29 cellular contexts compared by ENCODE assay signal in genomic region chr2:63893163-63893562, GRCh38. TPM values are rescaled to one million over a fixed set of nuclear protein-coding genes. Genes with fewer than 3 reads are reported as not detected.
DNase-seq lines count a peak whose midpoint lies in the region; ATAC-seq, FAIRE-seq and TF ChIP-seq lines count a peak whose summit lies in the region.
"Had no signal": no experiment of that assay in that cellular context is flagged by ENCODE, and none has a peak within 500 bp of the region (broad histone marks: within the 10 kb centered on the region; RNA-seq: fewer than 3 reads in every experiment).

No MANE protein-coding gene starts in this region.

- no peak for TF ChIP-seq RAD21 in H1 (IDR thresholded peaks at IDR 0.05 in 1 of 2, conservative IDR thresholded peaks at IDR 0.05 in 1 of 2; ENCODE audit: low read depth in 2 of 2, low read length in 2 of 2)

- TF ChIP-seq POLR2A in H1 (IDR thresholded peaks at IDR 0.05; ENCODE audit: control extremely low read depth in 1 of 2, low read depth in 2 of 2, low read length in 2 of 2) (peak in 1 of 2 experiments; percentile 57; a peak in 1 of 3 replicates), esophagus muscularis mucosa (IDR thresholded peaks at IDR 0.05; ENCODE audit: low read depth) (no peak)

- no peaks in the 10 kb centered on the region for H3K9me3 Mint-ChIP-seq in activated T-cell treated with anti-CD3 and anti-CD28 coated beads, Interleukin-2, amount 50 U/mL, for 72 hours
- H3K9me3 Mint-ChIP-seq in activated T-cell treated with anti-CD3 and anti-CD28 coated beads, Interleukin-2, amount 50 U/mL, for 4 hours, result no peaks in the 10 kb centered on the region
- H3K9me3 Mint-ChIP-seq in natural killer cell, result no peaks in the 10 kb centered on the region
- H3K9me3 Mint-ChIP-seq: natural killer cell treated with Interleukin-12 subunit alpha and Interleukin-12 subunit beta and Interleukin-15 and Interleukin-18, amount 100 ng/mL, for 72 hours had no signal

- H3K4me2 ChIP-seq in PC-3 (ENCODE audit: low read length) (no peak overlapping the region), H1 (ENCODE audit: insufficient read depth in 1 of 2, low read depth in 2 of 2, low read length in 2 of 2) (no peak overlapping the region), smooth muscle cell (no peak overlapping the region)
- H3K4me2 ChIP-seq: SK-N-SH had no signal

- no peak overlapping the region for H3K4me3 ChIP-seq in PC-3 (ENCODE audit: low read length)
- no peak overlapping the region for H3K4me3 ChIP-seq in H1 (ENCODE audit: extremely low read depth in 1 of 4, insufficient read depth in 2 of 4, low read depth in 3 of 4, low read length in 4 of 4)
- no peak overlapping the region for H3K4me3 ChIP-seq in smooth muscle cell
- H3K4me3 ChIP-seq in esophagus muscularis mucosa, result no peak overlapping the region
- H3K4me3 ChIP-seq: ascending aorta, HAP-1, transverse colon had no signal

- no peak overlapping the region for H2BK15ac ChIP-seq in H1 (ENCODE audit: low read length)

- no peaks in the 10 kb centered on the region for H3K27me3 Mint-ChIP-seq in activated T-cell treated with anti-CD3 and anti-CD28 coated beads, Interleukin-2, amount 50 U/mL, for 72 hours (ENCODE audit: low read depth)
- no peaks in the 10 kb centered on the region for H3K27me3 Mint-ChIP-seq in activated T-cell treated with anti-CD3 and anti-CD28 coated beads, Interleukin-2, amount 50 U/mL, for 4 hours (ENCODE audit: low read depth)
- no peaks in the 10 kb centered on the region for H3K27me3 Mint-ChIP-seq in natural killer cell (ENCODE audit: low read depth in 2 of 2)
- H3K27me3 Mint-ChIP-seq: natural killer cell treated with Interleukin-12 subunit alpha and Interleukin-12 subunit beta and Interleukin-15 and Interleukin-18, amount 100 ng/mL, for 72 hours had no signal

- H3K36me3 ChIP-seq in PC-3 (ENCODE audit: low read depth, low read length) (peaks cover 23% of the 10 kb centered on the region; the same call in 1 of the 2 replicates), H1 (ENCODE audit: control insufficient read depth in 2 of 4, insufficient read depth in 4 of 4, low read length in 3 of 4) (peaks cover 11 to 75% (median 39%) of the 10 kb centered on the region in 4 experiments), smooth muscle cell (ENCODE audit: low read depth) (peaks cover 30% of the 10 kb centered on the region), esophagus muscularis mucosa (peaks cover 3 to 72% (median 39%) of the 10 kb centered on the region in 4 donors)
- H3K36me3 ChIP-seq: BE2C had no signal

- peak overlapping the region; percentile 5 for H3K27ac Mint-ChIP-seq in activated T-cell treated with anti-CD3 and anti-CD28 coated beads, Interleukin-2, amount 50 U/mL, for 72 hours
- H3K27ac Mint-ChIP-seq in natural killer cell, result peak overlapping the region in 1 of 2 donors; percentile 68

- H3K27me3 ChIP-seq in PC-3 (ENCODE audit: low read length) (no peaks in the 10 kb centered on the region), H1 (replicated peaks in 1 of 4; ENCODE audit: control insufficient read depth in 3 of 4, extremely low read depth in 1 of 4, insufficient read depth in 3 of 4, low read length in 3 of 4) (no peaks in the 10 kb centered on the region), smooth muscle cell (ENCODE audit: low read depth) (no peaks in the 10 kb centered on the region), esophagus muscularis mucosa (no peaks in the 10 kb centered on the region)
- H3K27me3 ChIP-seq: ascending aorta, BE2C, transverse colon had no signal

- no peak overlapping the region for H4K8ac ChIP-seq in H1 (ENCODE audit: extremely low read depth, insufficient read depth, low read length)

- WGBS in H1 (ENCODE audit: extremely low coverage in 1 of 2, insufficient coverage in 1 of 2, insufficient read length in 1 of 2, insufficient replicate concordance in 2 of 2, low coverage in 1 of 2, low lambda C conversion rate in 2 of 2, missing lambda C conversion rate in 1 of 2), 2 experiments, result 92% methylated on average over 2 of the region's 2 CpGs; no CpG with 5 or more reads in 1 of the 2 experiments
- 93% methylated on average over 2 of the region's 2 CpGs for WGBS in smooth muscle cell (ENCODE audit: low lambda C conversion rate)
- WGBS in esophagus muscularis mucosa, result 41% methylated on average over 2 of the region's 2 CpGs

- H3K36me3 Mint-ChIP-seq in activated T-cell treated with anti-CD3 and anti-CD28 coated beads, Interleukin-2, amount 50 U/mL, for 72 hours (ENCODE audit: insufficient read depth in 2 of 2), result peaks cover 3 to 24% of the 10 kb centered on the region in 2 donors
- H3K36me3 Mint-ChIP-seq in activated T-cell treated with anti-CD3 and anti-CD28 coated beads, Interleukin-2, amount 50 U/mL, for 4 hours (ENCODE audit: insufficient read depth), result peaks cover 33% of the 10 kb centered on the region
- H3K36me3 Mint-ChIP-seq in natural killer cell, result peaks cover 10% of the 10 kb centered on the region

- H3K4me1 ChIP-seq in PC-3 (ENCODE audit: insufficient read depth, low read length) (peaks cover 31% of the 10 kb centered on the region), H1 (replicated peaks in 1 of 4; ENCODE audit: control insufficient read depth in 3 of 4, insufficient read depth in 4 of 4, low read length in 3 of 4) (no peaks in the 10 kb centered on the region; a peak in 2 of 7 replicates), smooth muscle cell (ENCODE audit: low read depth) (no peaks in the 10 kb centered on the region), esophagus muscularis mucosa (peaks cover 0 to 34% (median 26%) of the 10 kb centered on the region in 4 donors)
- H3K4me1 ChIP-seq: ascending aorta, BE2C, HAP-1, transverse colon had no signal

- no peak overlapping the region for H2BK20ac ChIP-seq in H1 (ENCODE audit: low read length)

- H3K27ac ChIP-seq in PC-3 (ENCODE audit: low read length) (no peak overlapping the region), H1 (ENCODE audit: low read depth, low read length) (no peak overlapping the region), smooth muscle cell (ENCODE audit: low read depth) (peak overlapping the region; percentile 41), esophagus muscularis mucosa (replicated peaks in 1 of 4) (peak overlapping the region in 1 of 4 donors; percentile 10)
- H3K27ac ChIP-seq: transverse colon had no signal

- H4K5ac ChIP-seq in H1 (ENCODE audit: insufficient read length, low read depth, low read length), result no peak overlapping the region

- TF ChIP-seq EP300 in H1 (IDR thresholded peaks at IDR 0.05; ENCODE audit: borderline replicate concordance in 1 of 2, low read depth in 2 of 2, low read length in 2 of 2), result no peak
- TF ChIP-seq EP300 in esophagus muscularis mucosa (IDR thresholded peaks at IDR 0.05), result no peak

- H3K56ac ChIP-seq in H1 (replicated peaks; ENCODE audit: insufficient read length, low read depth, low read length), result no peak overlapping the region

- no peak overlapping the region for H2AK5ac ChIP-seq in H1 (ENCODE audit: low read depth, low read length)

- H3K9me3 ChIP-seq in PC-3 (ENCODE audit: low read length) (no peaks in the 10 kb centered on the region), H1 (ENCODE audit: insufficient read depth in 2 of 2, low read depth in 1 of 2, low read length in 1 of 2) (no peaks in the 10 kb centered on the region), smooth muscle cell (replicated peaks; ENCODE audit: low read depth) (no peaks in the 10 kb centered on the region), esophagus muscularis mucosa (no peaks in the 10 kb centered on the region)
- H3K9me3 ChIP-seq: ascending aorta, BE2C, HAP-1, SK-N-SH, transverse colon had no signal

- H3K23ac ChIP-seq in H1 (ENCODE audit: insufficient read length), result no peak overlapping the region

- H3K14ac ChIP-seq in H1 (ENCODE audit: insufficient read length), result no peak overlapping the region

- no peak for TF ChIP-seq CTCF in PC-3 (conservative IDR thresholded peaks at IDR 0.05; ENCODE audit: low read depth, low read length)
- no peak for TF ChIP-seq CTCF in H1 (IDR thresholded peaks at IDR 0.05; ENCODE audit: control extremely low read depth in 1 of 3, insufficient read depth in 1 of 3, low read depth in 1 of 3, low read length in 3 of 3)
- no peak for TF ChIP-seq CTCF in smooth muscle cell (IDR thresholded peaks at IDR 0.05; ENCODE audit: borderline replicate concordance, insufficient read depth, poor library complexity, severe bottlenecking)
- no peak for TF ChIP-seq CTCF in esophagus muscularis mucosa (IDR thresholded peaks at IDR 0.05)
- TF ChIP-seq CTCF in natural killer cell (IDR thresholded peaks at IDR 0.05), result no peak

- no peak overlapping the region for H3K18ac ChIP-seq in H1 (ENCODE audit: extremely low read depth, low read length)

- H4K91ac ChIP-seq in H1 (replicated peaks; ENCODE audit: insufficient read length, low read length), result no peak overlapping the region

- no peak overlapping the region for H3K4me3 Mint-ChIP-seq in activated T-cell treated with anti-CD3 and anti-CD28 coated beads, Interleukin-2, amount 50 U/mL, for 72 hours
- H3K4me3 Mint-ChIP-seq in activated T-cell treated with anti-CD3 and anti-CD28 coated beads, Interleukin-2, amount 50 U/mL, for 4 hours, result no peak overlapping the region
- H3K4me3 Mint-ChIP-seq in natural killer cell, result no peak overlapping the region
- H3K4me3 Mint-ChIP-seq: natural killer cell treated with Interleukin-12 subunit alpha and Interleukin-12 subunit beta and Interleukin-15 and Interleukin-18, amount 100 ng/mL, for 72 hours had no signal

- no peak for DNase-seq in activated T-cell treated with anti-CD3 and anti-CD28 coated beads, Interleukin-2, amount 50 U/mL, for 72 hours
- DNase-seq in activated T-cell treated with anti-CD3 and anti-CD28 coated beads, Interleukin-2, amount 50 U/mL, for 4 hours, result no peak
- DNase-seq in PC-3 (peak; percentile 22), H1 (ENCODE audit: low read depth in 1 of 2, low spot score in 2 of 2) (no peak), smooth muscle cell (lab: John Stamatoyannopoulos, UW; ENCODE audit: unreplicated experiment) (no peak), esophagus muscularis mucosa (ENCODE audit: extremely low spot score) (no peak), natural killer cell (no peak)
- DNase-seq: ACHN; activated naive CD4-positive, alpha-beta T cell treated with anti-CD3 and anti-CD28 coated beads, Interleukin-2, amount 50 U/mL, for 16 hours; BE2C; central memory CD4-positive, alpha-beta T cell; dermis blood vessel endothelial cell; DMS79 treated with DMSO at 0.1 percent for 48 hours; GF-D8; KBM-7; left ventricle myocardium superior; NCI-H2029 treated with DMSO at 0.1 percent for 48 hours; NCI-H82; OCI-M1; retina; SK-N-SH; stimulated activated CD4-positive, alpha-beta T cell treated with anti-CD3 and anti-CD28 coated beads, Interleukin-2, amount 100 ng/mL, for 24 hours; T-helper 2 cell; transverse colon had no signal

- intact Hi-C loops in PC-3 (cut with micrococcal nuclease) (loop anchor here (5.0 kb wide), 2 partner anchors 124 to 306 kb away; partner anchors contain the start of genes MDH1, VPS54 and WDPCP), esophagus muscularis mucosa (cut with DNase I) (no loop called here), natural killer cell (cut with micrococcal nuclease) (no loop called here)

- H3F3A ChIP-seq in PC-3 (ENCODE audit: low read length, unreplicated experiment) (no peaks in the 10 kb centered on the region), smooth muscle cell (ENCODE audit: low read depth) (peaks cover 49% of the 10 kb centered on the region)

- no peak overlapping the region for H2BK12ac ChIP-seq in H1 (ENCODE audit: low read depth, low read length)

- H3K9ac ChIP-seq in PC-3 (ENCODE audit: low read length) (no peak overlapping the region), H1 (replicated peaks in 1 of 4; ENCODE audit: extremely low read depth in 1 of 4, low read depth in 3 of 4, low read length in 3 of 4) (no peak overlapping the region), smooth muscle cell (ENCODE audit: low read depth) (no peak overlapping the region)
- H3K9ac ChIP-seq: SK-N-SH had no signal

- no peaks in the 10 kb centered on the region for H3K79me1 ChIP-seq in H1 (ENCODE audit: low read depth, low read length)

- no peak overlapping the region for H2BK120ac ChIP-seq in H1 (replicated peaks; ENCODE audit: low read depth, low read length)

- no peak for ATAC-seq in activated T-cell treated with anti-CD3 and anti-CD28 coated beads, Interleukin-2, amount 50 U/mL, for 72 hours (replicated peaks in 1 of 2)
- no peak for ATAC-seq in activated T-cell treated with anti-CD3 and anti-CD28 coated beads, Interleukin-2, amount 50 U/mL, for 4 hours
- ATAC-seq in PC-3, result no peak
- ATAC-seq in natural killer cell, result no peak
- ATAC-seq: left ventricle myocardium superior; natural killer cell treated with Interleukin-12 subunit alpha and Interleukin-12 subunit beta and Interleukin-15 and Interleukin-18, amount 100 ng/mL, for 72 hours had no signal

- BruUV-seq in PC-3 (replicated peaks; lab: Mats Ljungman, UMichigan), result no TSS peak

- H2AFZ ChIP-seq in PC-3 (ENCODE audit: low read length) (no peak overlapping the region), H1 (ENCODE audit: low read length) (no peak overlapping the region), smooth muscle cell (ENCODE audit: low read depth) (no peak overlapping the region)

- no peaks in the 10 kb centered on the region for H3K79me2 ChIP-seq in PC-3 (ENCODE audit: low read length)
- no peaks in the 10 kb centered on the region for H3K79me2 ChIP-seq in H1 (ENCODE audit: control insufficient read depth in 1 of 2, insufficient read depth in 2 of 2, low read length in 2 of 2)
- H3K79me2 ChIP-seq in smooth muscle cell (ENCODE audit: low read depth), result no peaks in the 10 kb centered on the region

- H4K20me1 ChIP-seq in PC-3 (ENCODE audit: low read length), result peaks cover 4% of the 10 kb centered on the region; the same call in 1 of the 2 replicates
- no peaks in the 10 kb centered on the region for H4K20me1 ChIP-seq in H1 (replicated peaks in 1 of 2; ENCODE audit: control insufficient read depth in 1 of 2, insufficient read depth in 2 of 2, low read length in 2 of 2)
- peaks cover 13% of the 10 kb centered on the region for H4K20me1 ChIP-seq in smooth muscle cell (ENCODE audit: low read depth)

- peaks cover 5% of the 10 kb centered on the region for H3K4me1 Mint-ChIP-seq in activated T-cell treated with anti-CD3 and anti-CD28 coated beads, Interleukin-2, amount 50 U/mL, for 72 hours (ENCODE audit: low read depth)
- peaks cover 2% of the 10 kb centered on the region for H3K4me1 Mint-ChIP-seq in activated T-cell treated with anti-CD3 and anti-CD28 coated beads, Interleukin-2, amount 50 U/mL, for 4 hours (ENCODE audit: low read depth)
- H3K4me1 Mint-ChIP-seq in natural killer cell, result peaks cover 4 to 7% of the 10 kb centered on the region in 2 donors

- H3K9me2 ChIP-seq in PC-3 (replicated peaks; ENCODE audit: low read length), result no peaks in the 10 kb centered on the region
- H3K9me2 ChIP-seq: SK-N-SH had no signal

- CTCF ChIA-PET in PC-3 (lab: Charles Lee) (no interaction called here), H1 (lab: Charles Lee; ENCODE audit: partially characterized antibody) (no interaction called here)

- peak; percentile 60 for FAIRE-seq in H1 (lab: Jason Lieb, UNC)
- FAIRE-seq: endometrium, keratinocyte had no signal

- H3K23me2 ChIP-seq in H1 (ENCODE audit: low read depth, low read length), result no peaks in the 10 kb centered on the region

- H2BK5ac ChIP-seq in H1 (ENCODE audit: low read depth, low read length), result no peak overlapping the region

- POLR2A ChIA-PET in PC-3 (lab: Charles Lee; ENCODE audit: unreplicated experiment) (interaction anchor here (0.9 kb wide), 1 partner anchor 14 kb away, joined by 3 read pairs; no protein-coding TSS in a partner anchor), H1 (lab: Charles Lee; ENCODE audit: partially characterized antibody) (interaction anchor here (1.3 to 2.5 kb wide), 3 partner anchors 17 to 41 kb away, joined by 3 to 6 read pairs (median 3); no protein-coding TSS in a partner anchor)

- H3K4ac ChIP-seq in H1 (replicated peaks; ENCODE audit: insufficient read length, low read depth, low read length), result no peak overlapping the region

RNA-seq across cellular contexts. Expression of gene UGP2, which starts 51.5 kb away (rescaled TPM):
- total RNA-seq in activated T-cell treated with anti-CD3 and anti-CD28 coated beads, Interleukin-2, amount 50 U/mL, for 72 hours, result 10 to 100 TPM; 89.7 to 93.2 TPM
- 10 to 100 TPM; 46.1 to 48.6 (median 47.7) TPM for total RNA-seq in activated T-cell treated with anti-CD3 and anti-CD28 coated beads, Interleukin-2, amount 50 U/mL, for 4 hours
- total RNA-seq in PC-3 (2014; rRNA removed) (48.4 and 55.8 TPM in 2 replicates), smooth muscle cell (211 and 238 TPM in 2 replicates), esophagus muscularis mucosa (100 to 1,000 TPM; 163 to 247 (median 198) TPM), natural killer cell (100 to 1,000 TPM; 100 to 117 (median 101) TPM)
- 925 and 956 TPM in 2 replicates for total RNA-seq in H1 (2021; fragmentation: NEBNext Ultra II Directional; extraction: Animal tissue kit (Norgen Biotek cat#: 25700))
- polyA plus RNA-seq in H1 (2011; rRNA removed) (130 and 278 TPM in 2 replicates), smooth muscle cell (156 and 171 TPM in 2 replicates)
- polyA plus RNA-seq in H1 (2011; cell fraction: cytosol; rRNA removed), result 376 TPM
- 74.2 TPM for polyA plus RNA-seq in H1 (2011; cell fraction: nucleus; rRNA removed)
- polyA plus RNA-seq in H1 (2012, experiment 1 of 2), result 531 to 1,061 TPM (median 542 TPM) in 4 replicates
- polyA plus RNA-seq in H1 (2012, experiment 2 of 2), result 80.5 TPM
- polyA plus RNA-seq in H1 (2013, experiment 1 of 2), result 627 TPM
- polyA plus RNA-seq in H1 (2013, experiment 2 of 2), result 641 TPM
- 191 and 331 TPM in 2 replicates for polyA minus RNA-seq in H1 (2011; rRNA and poly(A)+ RNA removed)
- polyA minus RNA-seq in H1 (2011; cell fraction: cytosol; rRNA and poly(A)+ RNA removed), result 336 TPM
- 322 TPM for polyA minus RNA-seq in H1 (2011; cell fraction: nucleus; rRNA and poly(A)+ RNA removed)
